Comparison of ENCODE assay signal across 16 cellular contexts in genomic region chr10:52027055-52027454, GRCh38.
"Had no signal": no experiment of that assay in that cellular context is flagged by ENCODE, and none has a peak within 500 bp of the region (broad histone marks: within the 10 kb centered on the region; RNA-seq: fewer than 3 reads in every experiment).

No MANE protein-coding gene starts in this region.

- H3K27me3 ChIP-seq: breast epithelium, esophagus muscularis mucosa, neutrophil, spleen, tibial artery, vagina had no signal

- H3K4me3 ChIP-seq: breast epithelium, esophagus muscularis mucosa, spleen, tibial artery, vagina had no signal

- H3K4me1 ChIP-seq: breast epithelium, spleen, vagina had no signal

- H3K9me3 ChIP-seq: breast epithelium, neutrophil, vagina had no signal

- ATAC-seq: naive thymus-derived CD4-positive, alpha-beta T cell; stimulated activated memory B cell treated with anti-CD40 and anti-IgM and Interleukin-4, amounts not matched to agents 10 μg/mL and 1 μg/mL and 100 μg/mL, for 72 hours had no signal

- H3K27ac ChIP-seq: breast epithelium, esophagus muscularis mucosa, neutrophil, spleen, tibial artery, vagina had no signal

- DNase-seq: activated CD4-positive, alpha-beta memory T cell treated with anti-CD3 and anti-CD28 coated beads for 36 hours; activated CD4-positive, alpha-beta T cell treated with anti-CD3 and anti-CD28 coated beads for 1 hour; activated gamma-delta T cell; activated naive CD8-positive, alpha-beta T cell treated with anti-CD3 and anti-CD28 coated beads for 36 hours; activated T-cell treated with anti-CD3 and anti-CD28 coated beads, Interleukin-2, amount 50 U/mL, for 48 hours; aorta; hypothalamus; naive thymus-derived CD4-positive, alpha-beta T cell; spleen; stimulated activated CD4-positive, alpha-beta T cell treated with anti-CD3 and anti-CD28 coated beads, Interleukin-1b, Interleukin-23, amount 100 ng/mL, for 48 hours; tibial artery had no signal

- H3K36me3 ChIP-seq: breast epithelium, esophagus muscularis mucosa, neutrophil, spleen, tibial artery, vagina had no signal
